ENCODE assay signal across 14 cellular contexts in the genomic region with DNA sequence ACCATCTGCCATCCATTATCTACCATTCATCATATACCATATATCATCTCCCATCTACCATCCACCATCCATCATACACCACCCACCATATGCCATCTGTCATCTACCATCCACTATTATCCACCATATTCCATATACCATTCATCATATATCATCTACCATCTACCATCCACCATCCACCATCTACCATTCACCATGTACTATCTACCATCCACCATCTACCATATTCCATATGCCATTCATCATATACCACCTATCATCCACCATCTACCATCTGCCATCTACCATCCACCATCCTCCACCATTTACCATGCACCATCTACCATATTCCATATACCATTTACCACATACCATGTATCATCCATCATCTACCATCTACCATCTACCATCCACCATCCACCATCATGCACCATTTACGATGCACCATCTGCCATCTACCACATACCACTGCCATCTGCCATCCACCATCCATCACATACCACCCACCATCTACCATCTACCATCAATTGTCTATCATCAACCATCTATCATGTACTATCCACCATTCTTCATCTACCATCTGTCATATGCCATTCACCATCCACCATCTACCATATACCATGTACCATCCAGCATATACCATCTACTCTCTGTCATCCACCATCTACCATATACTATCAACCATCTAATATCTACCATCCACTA.
"Had no signal": no experiment of that assay in that cellular context is flagged by ENCODE, and none has a peak within 500 bp of the region (broad histone marks: within the 10 kb centered on the region; RNA-seq: fewer than 3 reads in every experiment).

No MANE protein-coding gene starts in this region.

- H3K4me1 ChIP-seq: foreskin keratinocyte had no signal

- H3K9me3 Mint-ChIP-seq: activated naive CD4-positive, alpha-beta T cell treated with anti-CD3 and anti-CD28 coated beads for 36 hours; activated naive CD8-positive, alpha-beta T cell treated with anti-CD3 and anti-CD28 coated beads, Interleukin-2, amount 50 U/mL, for 24 hours; activated T-helper 2 cell treated with anti-CD3 and anti-CD28 coated beads, Interferon-gamma antibody, Interleukin-2, Interleukin-4, amounts not matched to agents 10 μg/mL and 5 μg/mL and 100 μg/mL, durations not matched to agents 14 hours and 24 hours and 36 hours; effector memory CD8-positive, alpha-beta T cell had no signal

- H3K4me3 ChIP-seq: sigmoid colon, tibial nerve had no signal

- H3K27me3 Mint-ChIP-seq: effector memory CD8-positive, alpha-beta T cell; T-helper 17 cell had no signal

- H3K9me3 ChIP-seq: sigmoid colon, tibial nerve had no signal

- H3K4me3 Mint-ChIP-seq: activated naive CD4-positive, alpha-beta T cell treated with anti-CD3 and anti-CD28 coated beads for 36 hours; activated naive CD8-positive, alpha-beta T cell treated with anti-CD3 and anti-CD28 coated beads, Interleukin-2, amount 50 U/mL, for 24 hours; effector memory CD8-positive, alpha-beta T cell; T-helper 17 cell had no signal

- H3K4me1 Mint-ChIP-seq: activated naive CD8-positive, alpha-beta T cell treated with anti-CD3 and anti-CD28 coated beads, Interleukin-2, amount 50 U/mL, for 24 hours had no signal

- H3K36me3 ChIP-seq: sigmoid colon, tibial nerve had no signal

- H3K27ac Mint-ChIP-seq: activated naive CD4-positive, alpha-beta T cell treated with anti-CD3 and anti-CD28 coated beads for 36 hours; activated naive CD8-positive, alpha-beta T cell treated with anti-CD3 and anti-CD28 coated beads, Interleukin-2, amount 50 U/mL, for 24 hours; activated T-helper 2 cell treated with anti-CD3 and anti-CD28 coated beads, Interferon-gamma antibody, Interleukin-2, Interleukin-4, amounts not matched to agents 10 μg/mL and 5 μg/mL and 100 μg/mL, durations not matched to agents 14 hours and 24 hours and 36 hours; effector memory CD8-positive, alpha-beta T cell; T-helper 17 cell had no signal

- H3K27me3 ChIP-seq: foreskin keratinocyte, sigmoid colon, tibial nerve had no signal

- H3K27ac ChIP-seq: foreskin keratinocyte, sigmoid colon had no signal

- DNase-seq: activated CD4-positive, alpha-beta T cell treated with anti-CD3 and anti-CD28 coated beads, Interleukin-2, amount 50 U/mL, for 4 hours; activated naive CD4-positive, alpha-beta T cell treated with anti-CD3 and anti-CD28 coated beads for 36 hours; activated naive CD8-positive, alpha-beta T cell treated with anti-CD3 and anti-CD28 coated beads, Interleukin-2, amount 50 U/mL, for 24 hours; aorta; dermis blood vessel endothelial cell; effector memory CD8-positive, alpha-beta T cell; foreskin keratinocyte; kidney glomerular epithelial cell; left ventricle myocardium superior; sigmoid colon; stimulated activated CD4-positive, alpha-beta T cell treated with anti-CD3 and anti-CD28 coated beads, Interleukin-1b, Interleukin-23, amount 100 ng/mL, for 48 hours; T-helper 17 cell had no signal

- ATAC-seq: activated naive CD8-positive, alpha-beta T cell treated with anti-CD3 and anti-CD28 coated beads, Interleukin-2, amount 50 U/mL, for 24 hours; effector memory CD8-positive, alpha-beta T cell; foreskin keratinocyte; left ventricle myocardium superior; T-helper 17 cell had no signal
